ENCODE assay signal across 17 cellular contexts in the genomic region with DNA sequence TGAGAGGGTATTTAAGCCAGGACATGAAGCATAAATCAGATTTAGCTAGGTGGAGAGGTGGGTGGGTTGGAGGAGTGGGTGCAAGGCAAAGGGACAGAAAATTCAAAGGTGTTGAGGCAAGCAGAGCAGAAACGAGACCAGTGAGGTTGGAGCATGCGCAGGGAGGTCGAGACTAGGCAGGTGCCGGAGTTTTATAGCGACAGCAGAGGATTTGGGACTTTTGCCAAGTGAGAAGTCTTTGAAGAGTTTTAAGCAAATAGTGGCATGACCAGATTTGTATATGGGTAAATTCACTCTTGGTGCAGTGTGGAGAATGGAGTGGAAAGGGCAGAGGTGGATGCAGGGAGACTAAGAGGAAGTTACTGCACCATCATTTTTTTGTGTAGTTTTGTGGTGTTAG.
DNase-seq lines count a peak whose midpoint lies in the region; ATAC-seq and TF ChIP-seq lines count a peak whose summit lies in the region.
"Had no signal": no experiment of that assay in that cellular context is flagged by ENCODE, and none has a peak within 500 bp of the region (broad histone marks: within the 10 kb centered on the region; RNA-seq: fewer than 3 reads in every experiment).

No MANE protein-coding gene starts in this region.

- H3K36me3 ChIP-seq in CD4-positive, alpha-beta memory T cell (ENCODE audit: insufficient read depth, low read length): peaks cover 10% of the 10 kb centered on the region
- H3K36me3 ChIP-seq in OCI-LY3 (replicated peaks; ENCODE audit: low read depth, low read length) (peaks cover 40% of the 10 kb centered on the region), right lobe of liver (peaks cover 0 to 10% (median 3%) of the 10 kb centered on the region in 4 donors)
- H3K36me3 ChIP-seq: Peyer's patch had no signal

- no peak overlapping the region for H3K4me3 ChIP-seq in CD4-positive, alpha-beta memory T cell (ENCODE audit: low read length in 2 of 2)
- H3K4me3 ChIP-seq in OCI-LY3 (ENCODE audit: low read length) (peak overlapping the region; percentile 6; the same call in 1 of the 2 replicates), right lobe of liver (no peak overlapping the region)
- H3K4me3 ChIP-seq: body of pancreas, GM23338, Peyer's patch had no signal

- H3K4me3 Mint-ChIP-seq in CD4-positive, alpha-beta memory T cell: no peak overlapping the region
- H3K4me3 Mint-ChIP-seq: CD8-positive, alpha-beta memory T cell; GM23338; neural crest cell had no signal

- CTCF ChIA-PET in CD4-positive, alpha-beta memory T cell (lab: Charles Lee; ENCODE audit: partially characterized antibody): interaction anchor here (0.7 to 4.3 kb wide), 2 partner anchors 144 to 231 kb away, joined by 3 to 35 read pairs; no protein-coding TSS in a partner anchor

- no peaks in the 10 kb centered on the region for H3K9me3 ChIP-seq in CD4-positive, alpha-beta memory T cell (ENCODE audit: control insufficient read depth in 1 of 2, low read length in 2 of 2)
- no peaks in the 10 kb centered on the region for H3K9me3 ChIP-seq in OCI-LY3 (ENCODE audit: insufficient read depth, low read length)
- H3K9me3 ChIP-seq in right lobe of liver: no peaks in the 10 kb centered on the region
- H3K9me3 ChIP-seq: body of pancreas, Peyer's patch had no signal

- TF ChIP-seq CTCF in OCI-LY3 (IDR thresholded peaks at IDR 0.05; ENCODE audit: low read depth, low read length) (no peak), right lobe of liver (IDR thresholded peaks at IDR 0.05) (no peak)

- peaks cover 82% of the 10 kb centered on the region for H3K79me2 ChIP-seq in OCI-LY3 (ENCODE audit: low read length)

- H3K4me1 Mint-ChIP-seq in CD4-positive, alpha-beta memory T cell: peaks cover 36 to 65% (median 52%) of the 10 kb centered on the region in 4 donors

- H3K27ac ChIP-seq in CD4-positive, alpha-beta memory T cell (ENCODE audit: low read depth, low read length): no peak overlapping the region
- H3K27ac ChIP-seq in OCI-LY3 (ENCODE audit: low read length) (peak overlapping the region; percentile 42), right lobe of liver (no peak overlapping the region), substantia nigra (ENCODE audit: low read depth, low read length, poor library complexity, severe bottlenecking) (no peak overlapping the region)
- H3K27ac ChIP-seq: body of pancreas, Peyer's patch had no signal

- H3K4me2 ChIP-seq in OCI-LY3 (ENCODE audit: low read length): peak overlapping the region; percentile 54
- H3K4me2 ChIP-seq: GM23338 had no signal

- peaks cover 0 to 2% (median 0%) of the 10 kb centered on the region in 8 donors for H3K9me3 Mint-ChIP-seq in CD4-positive, alpha-beta memory T cell
- H3K9me3 Mint-ChIP-seq: CD8-positive, alpha-beta memory T cell; GM23338; neural crest cell had no signal

- intact Hi-C loops in CD4-positive, alpha-beta memory T cell (cut with micrococcal nuclease): no loop called here
- intact Hi-C loops in right lobe of liver (cut with DNase I): loop anchor here (5.0 to 10.0 kb wide), 3 partner anchors 112 to 230 kb away; partner anchors contain the start of gene TMEM131L (in 1 of the 2)

- H3K27me3 Mint-ChIP-seq in CD4-positive, alpha-beta memory T cell: no peaks in the 10 kb centered on the region
- H3K27me3 Mint-ChIP-seq: CD8-positive, alpha-beta memory T cell had no signal

- no peak for TF ChIP-seq POLR2A in right lobe of liver (IDR thresholded peaks at IDR 0.05)

- peak; percentile 34 to 71 (median 42) for ATAC-seq in right lobe of liver
- ATAC-seq in HG03097 (IDR thresholded peaks at IDR 0.05; ENCODE audit: low FRiP score, unreplicated experiment): no peak
- ATAC-seq: body of pancreas, GM23338 had no signal

- peaks cover 24 to 30% of the 10 kb centered on the region in 2 donors for H3K36me3 Mint-ChIP-seq in CD4-positive, alpha-beta memory T cell

- H4K20me1 ChIP-seq in OCI-LY3 (ENCODE audit: insufficient read depth, low read length): peaks cover 83% of the 10 kb centered on the region

- H3K27me3 ChIP-seq in CD4-positive, alpha-beta memory T cell (ENCODE audit: insufficient read depth, low read length): no peaks in the 10 kb centered on the region
- H3K27me3 ChIP-seq in OCI-LY3 (ENCODE audit: low read depth, low read length): no peaks in the 10 kb centered on the region
- no peaks in the 10 kb centered on the region for H3K27me3 ChIP-seq in right lobe of liver
- H3K27me3 ChIP-seq: body of pancreas, Peyer's patch had no signal

- DNase-seq in DMS153 treated with DMSO at 0.1 percent for 48 hours (lab: John Stamatoyannopoulos, UW; ENCODE audit: unreplicated experiment): peak; percentile 15
- no peak for DNase-seq in DMS153 (lab: John Stamatoyannopoulos, UW)
- DNase-seq in CD4-positive, alpha-beta memory T cell: no peak
- no peak for DNase-seq in right lobe of liver
- DNase-seq in D341Med (ENCODE audit: low spot score): no peak
- DNase-seq in substantia nigra (lab: John Stamatoyannopoulos, UW): no peak
- DNase-seq: 8988T; activated CD4-positive, alpha-beta T cell treated with anti-CD3 and anti-CD28 coated beads for 48 hours; body of pancreas; CD8-positive, alpha-beta memory T cell; NCI-H2081 treated with DMSO at 0.1 percent for 48 hours; Peyer's patch; retina had no signal

- peaks cover 20% of the 10 kb centered on the region for H3K4me1 ChIP-seq in CD4-positive, alpha-beta memory T cell (ENCODE audit: insufficient read depth, low read length)
- peaks cover 80% of the 10 kb centered on the region for H3K4me1 ChIP-seq in OCI-LY3 (ENCODE audit: low read length)
- H3K4me1 ChIP-seq in right lobe of liver: peaks cover 0 to 46% (median 15%) of the 10 kb centered on the region in 4 donors

- peak overlapping the region in 4 of 7 donors; percentile 1 to 72 (median 42) for H3K27ac Mint-ChIP-seq in CD4-positive, alpha-beta memory T cell
- H3K27ac Mint-ChIP-seq: GM23338 had no signal

- POLR2A ChIA-PET in CD4-positive, alpha-beta memory T cell (lab: Charles Lee; ENCODE audit: partially characterized antibody): interaction anchor here (1.0 to 1.2 kb wide), 2 partner anchors 14 to 144 kb away, joined by 3 to 4 read pairs; no protein-coding TSS in a partner anchor

- H3K9ac ChIP-seq in OCI-LY3 (ENCODE audit: low read length): no peak overlapping the region

- 36% methylated on average over 5 of the region's 5 CpGs for WGBS in right lobe of liver (ENCODE audit: insufficient coverage, low coverage, low lambda C conversion rate, missing lambda C conversion rate)

- no peak overlapping the region for H2AFZ ChIP-seq in OCI-LY3 (ENCODE audit: low read depth, low read length)
- H2AFZ ChIP-seq: GM23338 had no signal
